Comparison of ENCODE assay signal across 8 cellular contexts in the genomic region with DNA sequence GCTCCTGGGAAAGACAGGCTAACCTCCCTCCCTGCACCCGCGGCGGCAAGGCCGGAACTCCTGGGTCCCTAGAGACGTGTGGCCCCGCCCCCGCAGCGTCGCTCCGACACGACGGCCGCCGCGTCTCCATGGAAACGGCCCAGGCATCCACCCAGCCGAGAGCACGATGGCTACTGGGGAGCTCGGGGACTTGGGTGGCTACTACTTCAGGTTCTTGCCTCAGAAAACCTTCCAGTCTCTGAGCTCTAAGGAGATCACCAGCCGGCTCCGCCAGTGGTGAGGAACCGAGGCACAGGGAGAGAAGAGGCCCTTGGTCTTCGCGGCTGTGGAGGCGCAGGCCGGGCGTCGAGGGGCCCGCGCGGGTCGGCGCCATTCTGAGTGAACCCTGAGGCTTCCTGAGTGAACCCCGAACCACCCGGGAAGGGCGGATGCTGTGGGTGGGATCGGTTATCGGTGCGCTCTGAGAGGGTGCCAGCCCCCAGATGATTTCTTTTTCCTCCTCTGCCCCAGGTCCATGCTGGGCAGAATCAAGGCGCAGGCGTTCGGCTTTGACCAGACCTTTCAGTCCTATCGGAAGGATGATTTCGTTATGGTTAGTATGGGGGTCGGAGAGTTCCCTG. TPM values are rescaled to one million over a fixed set of nuclear protein-coding genes. Genes with fewer than 3 reads are reported as not detected.
DNase-seq lines count a peak whose midpoint lies in the region; ATAC-seq and TF ChIP-seq lines count a peak whose summit lies in the region.

A gene (plus strand): TSS at position 133 of the 620 bp plus-strand sequence. CDS start 34 bp downstream, at position 167.

- H3K4me1 Mint-ChIP-seq in chondrocyte (ENCODE audit: low read depth) = peaks cover 11% of the 10 kb centered on the region

- no peaks in the 10 kb centered on the region for H3K27me3 ChIP-seq in kidney epithelial cell (ENCODE audit: control insufficient read depth, insufficient read depth, low read length)

- H3K4me3 Mint-ChIP-seq in chondrocyte (ENCODE audit: unreplicated experiment) = peak within 1 kb of the TSS; percentile 85

- TF ChIP-seq CTCF in chondrocyte (IDR thresholded peaks at IDR 0.05) = no peak
- TF ChIP-seq CTCF in kidney epithelial cell (IDR thresholded peaks at IDR 0.05; ENCODE audit: insufficient read depth, low read length, poor library complexity, severe bottlenecking) = no peak

- TF ChIP-seq POLR2A in GM18505 (IDR thresholded peaks at IDR 0.05; ENCODE audit: borderline replicate concordance, extremely low read depth, insufficient read depth, insufficient read length) = no peak

- no peaks in the 10 kb centered on the region for H3K9me3 Mint-ChIP-seq in chondrocyte (ENCODE audit: low read depth)

- ATAC-seq in GM18505 (IDR thresholded peaks at IDR 0.05; ENCODE audit: unreplicated experiment) (peak; percentile 73), HG02840 (IDR thresholded peaks at IDR 0.05; ENCODE audit: low FRiP score, unreplicated experiment) (no peak)
- ATAC-seq in activated CD4-positive, CD25-positive, alpha-beta regulatory T cell treated with anti-CD3 and anti-CD28 coated beads, Interleukin-2, amount 50 U/mL, for 24 hours = peak; percentile 38 to 63

- no peaks in the 10 kb centered on the region for H3K36me3 ChIP-seq in kidney epithelial cell (ENCODE audit: control insufficient read depth, insufficient read depth, low read length)

- peak within 1 kb of the TSS; percentile 93 for H3K27ac Mint-ChIP-seq in chondrocyte (ENCODE audit: unreplicated experiment)

- no peaks in the 10 kb centered on the region for H3K36me3 Mint-ChIP-seq in chondrocyte (ENCODE audit: low read depth)

- H3K27me3 Mint-ChIP-seq in chondrocyte (ENCODE audit: low read depth) = no peaks in the 10 kb centered on the region

- DNase-seq in NCI-H1092 (lab: John Stamatoyannopoulos, UW) (peak; percentile 15), chondrocyte (ENCODE audit: low spot score) (peak; percentile 96), kidney epithelial cell (ENCODE audit: low read depth) (no peak), smooth muscle cell of the brain vasculature (ENCODE audit: low read depth, low spot score) (peak; percentile 31), cerebellar nuclear complex (lab: John Stamatoyannopoulos, UW) (no peak)

- H3K4me3 ChIP-seq in kidney epithelial cell (ENCODE audit: low read depth, low read length) = peak within 1 kb of the TSS; percentile 55

RNA-seq across cellular contexts. Expression of the gene that starts here (rescaled TPM):
- 2.5 to 3.6 TPM (median 3.0 TPM) in 3 replicates for total RNA-seq in chondrocyte
- total RNA-seq in kidney epithelial cell = 0.33 and 0.96 TPM in 2 replicates

Comparison
In these comparisons a context has a peak if more than half of its experiments do, and no peak if none do; other contexts are left out.
1. DNase-seq: peak in NCI-H1092 (single experiment), chondrocyte (single experiment) and smooth muscle cell of the brain vasculature (single experiment); none in kidney epithelial cell (single experiment) and cerebellar nuclear complex (0 of 2).